ENCODE assay signal across 23 cellular contexts in genomic region chr5:54273715-54274114, GRCh38.
"Had no signal": no experiment of that assay in that cellular context is flagged by ENCODE, and none has a peak within 500 bp of the region (broad histone marks: within the 10 kb centered on the region; RNA-seq: fewer than 3 reads in every experiment).

No MANE protein-coding gene starts in this region.

- DNase-seq: activated B cell treated with CpG ODN at 0.5 μM for 24 hours; activated CD4-positive, alpha-beta memory T cell treated with anti-CD3 and anti-CD28 coated beads for 36 hours; activated CD4-positive, alpha-beta T cell treated with anti-CD3 and anti-CD28 coated beads for 1 hour; activated CD4-positive, alpha-beta T cell treated with anti-CD3 and anti-CD28 coated beads, Interleukin-2, amount 10 ng/mL, durations not matched to agents 24 days and 14 days; activated CD8-positive, alpha-beta memory T cell treated with anti-CD3 and anti-CD28 coated beads for 24 hours; activated effector memory CD4-positive, alpha-beta T cell treated with anti-CD3 and anti-CD28 coated beads, Interleukin-2, amount 50 U/mL, for 16 hours; activated naive CD4-positive, alpha-beta T cell treated with Interleukin-2 at 50 U/mL for 16 hours; activated naive CD8-positive, alpha-beta T cell treated with anti-CD3 and anti-CD28 coated beads, Interleukin-2, amount 50 U/mL, for 24 hours; activated T-cell treated with anti-CD3 and anti-CD28 coated beads, Interleukin-2, amount 50 U/mL, for 4 hours; amniotic stem cell; body of pancreas; Kasumi-1; KBM-7; NCI-H1930; NCI-H2171 treated with DMSO at 0.1 percent for 48 hours; NCI-H226; NCI-H526 treated with DMSO at 0.1 percent for 48 hours; NCI-H82; SIG-M5; T-helper 2 cell; T1000 had no signal

- H3K4me1 ChIP-seq: ascending aorta, body of pancreas had no signal

- H3K9me3 Mint-ChIP-seq: activated B cell treated with CpG ODN at 0.5 μM for 24 hours; activated CD4-positive, alpha-beta memory T cell treated with anti-CD3 and anti-CD28 coated beads for 36 hours; activated CD4-positive, alpha-beta T cell treated with anti-CD3 and anti-CD28 coated beads, Interleukin-2, amount 10 ng/mL, durations not matched to agents 24 days and 14 days; activated naive CD4-positive, alpha-beta T cell treated with anti-CD3 and anti-CD28 coated beads, Interleukin-2, amount 50 U/mL, for 72 hours; activated naive CD8-positive, alpha-beta T cell treated with anti-CD3 and anti-CD28 coated beads, Interleukin-2, amount 50 U/mL, for 24 hours; activated T-cell treated with anti-CD3 and anti-CD28 coated beads, Interleukin-2, amount 50 U/mL, for 4 hours had no signal

- H3K4me3 Mint-ChIP-seq: activated B cell treated with CpG ODN at 0.5 μM for 24 hours; activated CD4-positive, alpha-beta memory T cell treated with anti-CD3 and anti-CD28 coated beads for 36 hours; activated CD4-positive, alpha-beta T cell treated with anti-CD3 and anti-CD28 coated beads, Interleukin-2, amount 10 ng/mL, durations not matched to agents 24 days and 14 days; activated naive CD8-positive, alpha-beta T cell treated with anti-CD3 and anti-CD28 coated beads, Interleukin-2, amount 50 U/mL, for 24 hours; activated T-cell treated with anti-CD3 and anti-CD28 coated beads, Interleukin-2, amount 50 U/mL, for 4 hours had no signal

- H3K27me3 Mint-ChIP-seq: activated B cell treated with CpG ODN at 0.5 μM for 24 hours; activated CD4-positive, alpha-beta memory T cell treated with anti-CD3 and anti-CD28 coated beads for 36 hours; activated CD4-positive, alpha-beta T cell treated with anti-CD3 and anti-CD28 coated beads, Interleukin-2, amount 10 ng/mL, durations not matched to agents 24 days and 14 days; activated naive CD8-positive, alpha-beta T cell treated with anti-CD3 and anti-CD28 coated beads, Interleukin-2, amount 50 U/mL, for 24 hours had no signal

- H3K4me3 ChIP-seq: ascending aorta, body of pancreas had no signal

- H3K27me3 ChIP-seq: ascending aorta, body of pancreas had no signal

- H3K36me3 ChIP-seq: ascending aorta had no signal

- H3K27ac Mint-ChIP-seq: activated B cell treated with CpG ODN at 0.5 μM for 24 hours; activated CD4-positive, alpha-beta memory T cell treated with anti-CD3 and anti-CD28 coated beads for 36 hours; activated CD4-positive, alpha-beta T cell treated with anti-CD3 and anti-CD28 coated beads, Interleukin-2, amount 10 ng/mL, durations not matched to agents 24 days and 14 days; activated naive CD4-positive, alpha-beta T cell treated with anti-CD3 and anti-CD28 coated beads, Interleukin-2, amount 50 U/mL, for 72 hours; activated naive CD8-positive, alpha-beta T cell treated with anti-CD3 and anti-CD28 coated beads, Interleukin-2, amount 50 U/mL, for 24 hours had no signal

- H3K4me1 Mint-ChIP-seq: activated B cell treated with CpG ODN at 0.5 μM for 24 hours; activated CD4-positive, alpha-beta T cell treated with anti-CD3 and anti-CD28 coated beads, Interleukin-2, amount 10 ng/mL, durations not matched to agents 24 days and 14 days had no signal

- H3K36me3 Mint-ChIP-seq: activated naive CD4-positive, alpha-beta T cell treated with anti-CD3 and anti-CD28 coated beads, Interleukin-2, amount 50 U/mL, for 72 hours had no signal

- H3K9me3 ChIP-seq: ascending aorta, body of pancreas had no signal

- ATAC-seq: activated naive CD4-positive, alpha-beta T cell treated with anti-CD3 and anti-CD28 coated beads, Interleukin-2, amount 50 U/mL, for 72 hours; activated naive CD8-positive, alpha-beta T cell treated with anti-CD3 and anti-CD28 coated beads, Interleukin-2, amount 50 U/mL, for 24 hours; activated T-cell treated with anti-CD3 and anti-CD28 coated beads, Interleukin-2, amount 50 U/mL, for 4 hours; body of pancreas had no signal

- H3K27ac ChIP-seq: ascending aorta, body of pancreas had no signal
